ENCODE assay signal across 11 cellular contexts in the genomic region with DNA sequence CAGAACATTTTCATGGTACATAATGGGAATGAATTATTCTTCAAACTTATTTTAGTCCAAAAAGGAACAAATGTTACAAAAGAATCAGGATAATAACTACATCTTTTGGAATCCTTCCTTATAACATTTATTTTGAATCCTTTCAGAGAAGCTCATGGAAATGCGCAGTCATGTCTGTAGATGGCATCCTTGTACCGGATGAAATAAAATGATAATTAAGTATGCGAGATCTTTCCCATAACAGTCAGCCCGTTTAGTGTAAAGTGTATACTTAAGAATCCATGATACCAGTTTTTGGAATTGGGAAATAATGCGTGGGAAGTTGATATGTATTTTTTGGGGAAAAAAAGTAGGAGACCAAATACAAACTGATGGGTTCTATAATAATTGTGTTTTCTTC.
DNase-seq lines count a peak whose midpoint lies in the region; ATAC-seq and TF ChIP-seq lines count a peak whose summit lies in the region.
"Had no signal": no experiment of that assay in that cellular context is flagged by ENCODE, and none has a peak within 500 bp of the region (broad histone marks: within the 10 kb centered on the region; RNA-seq: fewer than 3 reads in every experiment).

No MANE protein-coding gene starts in this region.

- dilution Hi-C loops in mammary epithelial cell (cut with HindIII; ENCODE audit: low sequenced_read_pairs): no loop called here

- no peak overlapping the region for H3K4me3 ChIP-seq in GM23248
- no peak overlapping the region for H3K4me3 ChIP-seq in mammary epithelial cell (replicated peaks in 1 of 3; ENCODE audit: insufficient read depth in 1 of 3, low read depth in 2 of 3, low read length in 3 of 3)
- H3K4me3 ChIP-seq: testis had no signal

- no peaks in the 10 kb centered on the region for H3K9me3 Mint-ChIP-seq in osteocyte (ENCODE audit: unreplicated experiment)
- no peaks in the 10 kb centered on the region for H3K9me3 Mint-ChIP-seq in activated CD4-positive, alpha-beta memory T cell treated with anti-CD3 and anti-CD28 coated beads for 36 hours
- H3K9me3 Mint-ChIP-seq: activated naive CD8-positive, alpha-beta T cell treated with anti-CD3 and anti-CD28 coated beads, Interleukin-2, amount 50 U/mL, for 24 hours had no signal

- no peaks in the 10 kb centered on the region for H3K9me3 ChIP-seq in GM23248 (ENCODE audit: low read depth)
- H3K9me3 ChIP-seq in mammary epithelial cell (replicated peaks; ENCODE audit: insufficient read depth, low read length): no peaks in the 10 kb centered on the region
- H3K9me3 ChIP-seq: testis had no signal

- H3K27ac ChIP-seq in GM23248: no peak overlapping the region
- H3K27ac ChIP-seq in mammary epithelial cell (ENCODE audit: insufficient read depth, low read depth, low read length): no peak overlapping the region
- H3K27ac ChIP-seq: testis had no signal

- no peak overlapping the region for H3K4me3 Mint-ChIP-seq in osteocyte (ENCODE audit: unreplicated experiment)
- no peak overlapping the region for H3K4me3 Mint-ChIP-seq in activated CD4-positive, alpha-beta memory T cell treated with anti-CD3 and anti-CD28 coated beads for 36 hours
- H3K4me3 Mint-ChIP-seq: activated naive CD8-positive, alpha-beta T cell treated with anti-CD3 and anti-CD28 coated beads, Interleukin-2, amount 50 U/mL, for 24 hours had no signal

- in situ Hi-C loops in GM23248 (cut with MboI) (no loop called here), mammary epithelial cell (cut with MboI; ENCODE audit: low sequenced_read_pairs in 2 of 2) (no loop called here)

- no peak overlapping the region for H3K9ac ChIP-seq in GM23248
- H3K9ac ChIP-seq in mammary epithelial cell (ENCODE audit: insufficient read depth, low read length): no peak overlapping the region

- no peaks in the 10 kb centered on the region for H3F3A ChIP-seq in GM23248 (ENCODE audit: insufficient read depth)

- H3K4me1 Mint-ChIP-seq in osteocyte (ENCODE audit: unreplicated experiment): peaks cover 7% of the 10 kb centered on the region
- no peaks in the 10 kb centered on the region for H3K4me1 Mint-ChIP-seq in activated CD4-positive, alpha-beta memory T cell treated with anti-CD3 and anti-CD28 coated beads for 36 hours (ENCODE audit: low read depth)
- H3K4me1 Mint-ChIP-seq: activated naive CD8-positive, alpha-beta T cell treated with anti-CD3 and anti-CD28 coated beads, Interleukin-2, amount 50 U/mL, for 24 hours had no signal

- no peaks in the 10 kb centered on the region for H3K36me3 Mint-ChIP-seq in osteocyte (ENCODE audit: unreplicated experiment)
- H3K36me3 Mint-ChIP-seq in activated CD4-positive, alpha-beta memory T cell treated with anti-CD3 and anti-CD28 coated beads for 36 hours: no peaks in the 10 kb centered on the region

- H2AFZ ChIP-seq in GM23248 (no peak overlapping the region), mammary epithelial cell (ENCODE audit: low read depth, low read length) (no peak overlapping the region)

- CTCF ChIA-PET in mammary epithelial cell (lab: Charles Lee; ENCODE audit: low non-redundant PET): interaction anchor here (0.6 to 0.7 kb wide), 3 partner anchors 249 to 947 kb away, joined by 3 to 5 read pairs (median 3); no protein-coding TSS in a partner anchor
- CTCF ChIA-PET in activated CD4-positive, alpha-beta memory T cell treated with anti-CD3 and anti-CD28 coated beads for 36 hours (lab: Charles Lee): no interaction called here

- H3K4me1 ChIP-seq in GM23248 (ENCODE audit: insufficient read depth) (no peaks in the 10 kb centered on the region), mammary epithelial cell (ENCODE audit: insufficient read depth, low read length) (no peaks in the 10 kb centered on the region)
- H3K4me1 ChIP-seq: testis had no signal

- 9 to 12% methylated on average over 5 of the region's 5 CpGs for WGBS in GM23248 (ENCODE audit: low coverage in 1 of 2, low lambda C conversion rate in 2 of 2, missing lambda C conversion rate in 2 of 2), 2 experiments
- 14% methylated on average over 5 of the region's 5 CpGs for WGBS in mammary epithelial cell (ENCODE audit: low coverage, missing lambda C conversion rate)

- peak; percentile 7 for DNase-seq in GM23248
- peak; percentile 51 for DNase-seq in NCI-H526 treated with DMSO at 0.1 percent for 48 hours (lab: John Stamatoyannopoulos, UW)
- DNase-seq in mammary epithelial cell: peak; percentile 3
- DNase-seq in osteocyte (ENCODE audit: extremely low spot score, unreplicated experiment): no peak
- DNase-seq in activated CD4-positive, alpha-beta memory T cell treated with anti-CD3 and anti-CD28 coated beads for 36 hours: no peak
- no peak for DNase-seq in activated CD4-positive, alpha-beta T cell treated with anti-CD3 and anti-CD28 coated beads, Interleukin-2, amount 50 U/mL, for 4 hours
- DNase-seq: activated CD4-positive, alpha-beta T cell treated with anti-CD3 and anti-CD28 coated beads for 1 hour; activated naive CD8-positive, alpha-beta T cell treated with anti-CD3 and anti-CD28 coated beads, Interleukin-2, amount 50 U/mL, for 24 hours; testis had no signal

- intact Hi-C loops in mammary epithelial cell (cut with micrococcal nuclease): no loop called here
- intact Hi-C loops in activated CD4-positive, alpha-beta memory T cell treated with anti-CD3 and anti-CD28 coated beads for 36 hours (cut with micrococcal nuclease): no loop called here

- H3K4me2 ChIP-seq in GM23248 (ENCODE audit: unreplicated experiment): no peak overlapping the region
- no peak overlapping the region for H3K4me2 ChIP-seq in mammary epithelial cell (ENCODE audit: insufficient read depth, low read depth, low read length)

- H3K27me3 ChIP-seq in GM23248 (replicated peaks; ENCODE audit: insufficient read depth) (no peaks in the 10 kb centered on the region), mammary epithelial cell (ENCODE audit: insufficient read depth, low read length) (no peaks in the 10 kb centered on the region)
- H3K27me3 ChIP-seq: testis had no signal

- no peaks in the 10 kb centered on the region for H4K20me1 ChIP-seq in GM23248 (ENCODE audit: insufficient read depth)
- no peaks in the 10 kb centered on the region for H4K20me1 ChIP-seq in mammary epithelial cell (ENCODE audit: insufficient read depth, low read length)

- peaks cover 5% of the 10 kb centered on the region for H3K27me3 Mint-ChIP-seq in osteocyte (ENCODE audit: unreplicated experiment)
- no peaks in the 10 kb centered on the region for H3K27me3 Mint-ChIP-seq in activated CD4-positive, alpha-beta memory T cell treated with anti-CD3 and anti-CD28 coated beads for 36 hours

- no peak overlapping the region for H3K27ac Mint-ChIP-seq in osteocyte (ENCODE audit: unreplicated experiment)
- no peak overlapping the region for H3K27ac Mint-ChIP-seq in activated CD4-positive, alpha-beta memory T cell treated with anti-CD3 and anti-CD28 coated beads for 36 hours
- H3K27ac Mint-ChIP-seq: activated naive CD8-positive, alpha-beta T cell treated with anti-CD3 and anti-CD28 coated beads, Interleukin-2, amount 50 U/mL, for 24 hours had no signal

- POLR2A ChIA-PET in activated CD4-positive, alpha-beta memory T cell treated with anti-CD3 and anti-CD28 coated beads for 36 hours (lab: Charles Lee): no interaction called here

- no TSS peak for BruUV-seq in mammary epithelial cell (replicated peaks; lab: Mats Ljungman, UMichigan)

- H3K36me3 ChIP-seq in GM23248 (ENCODE audit: low read depth) (no peaks in the 10 kb centered on the region), mammary epithelial cell (ENCODE audit: insufficient read depth, low read length) (no peaks in the 10 kb centered on the region)

- no peaks in the 10 kb centered on the region for H3K79me2 ChIP-seq in GM23248 (ENCODE audit: insufficient read depth)
- no peaks in the 10 kb centered on the region for H3K79me2 ChIP-seq in mammary epithelial cell (ENCODE audit: insufficient read depth, low read length)

- TF ChIP-seq CTCF in mammary epithelial cell (conservative IDR thresholded peaks at IDR 0.05 in 1 of 2, IDR thresholded peaks at IDR 0.05 in 1 of 2; ENCODE audit: extremely low read depth in 1 of 2, insufficient read depth in 1 of 2, low read depth in 1 of 2, low read length in 2 of 2) (peak in 1 of 2 donors; percentile 29), osteocyte (IDR thresholded peaks at IDR 0.05) (peak; percentile 32)

- ATAC-seq in GM21515 (IDR thresholded peaks at IDR 0.05; ENCODE audit: unreplicated experiment) (no peak), GM18502 (IDR thresholded peaks at IDR 0.05; ENCODE audit: poor library complexity, unreplicated experiment) (no peak)
- ATAC-seq: activated naive CD8-positive, alpha-beta T cell treated with anti-CD3 and anti-CD28 coated beads, Interleukin-2, amount 50 U/mL, for 24 hours had no signal

- H3K9me2 ChIP-seq in GM23248 (ENCODE audit: insufficient read depth): no peaks in the 10 kb centered on the region

Comparison
In these comparisons a context has a peak if more than half of its experiments do, and no peak if none do; other contexts are left out.
1. DNase-seq: peak in GM23248 (single experiment), NCI-H526 treated with DMSO at 0.1 percent for 48 hours (single experiment) and mammary epithelial cell (single experiment); none in osteocyte (single experiment), activated CD4-positive, alpha-beta memory T cell treated with anti-CD3 and anti-CD28 coated beads for 36 hours (single experiment) and activated CD4-positive, alpha-beta T cell treated with anti-CD3 and anti-CD28 coated beads, Interleukin-2, amount 50 U/mL, for 4 hours (0 of 2).